30 cellular contexts compared by ENCODE assay signal in the genomic region with DNA sequence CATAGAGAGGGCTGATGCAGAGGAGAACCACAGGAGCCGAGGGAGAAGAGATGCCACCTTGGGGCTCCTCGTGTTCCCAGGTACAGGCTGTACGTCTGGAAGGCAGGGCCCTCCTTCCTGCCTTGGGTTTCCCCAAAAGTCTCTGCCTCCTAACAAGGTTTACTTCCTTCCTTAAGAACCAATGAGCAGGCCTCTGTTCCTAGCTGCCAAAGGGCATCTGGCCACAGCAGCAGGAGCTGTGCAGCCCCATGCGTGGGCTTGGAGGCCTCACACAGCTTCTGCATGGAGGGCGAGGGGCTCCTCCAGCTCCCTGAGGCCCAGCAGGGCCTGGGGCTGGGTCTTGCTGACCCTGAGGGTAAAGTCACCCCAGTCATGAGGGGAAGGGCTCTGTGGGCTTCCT.
"Had no signal": no experiment of that assay in that cellular context is flagged by ENCODE, and none has a peak within 500 bp of the region (broad histone marks: within the 10 kb centered on the region; RNA-seq: fewer than 3 reads in every experiment).

No MANE protein-coding gene starts in this region.

- DNase-seq: naive thymus-derived CD4-positive, alpha-beta T cell; natural killer cell; nucleus accumbens; pancreas; psoas muscle; right cardiac atrium; right lobe of liver; sigmoid colon; small intestine; stimulated activated CD4-positive, alpha-beta T cell treated with anti-CD3 and anti-CD28 coated beads, Interleukin-15, amount 100 ng/mL, for 24 hours; stimulated activated CD4-positive, alpha-beta T cell treated with anti-CD3 and anti-CD28 coated beads, Interleukin-2, amount 100 ng/mL, for 24 hours; stimulated activated CD4-positive, alpha-beta T cell treated with anti-CD3 and anti-CD28 coated beads, Interleukin-2, amount 100 ng/mL, for 48 hours; stimulated activated CD4-positive, alpha-beta T cell treated with anti-CD3 and anti-CD28 coated beads, Interleukin-4, amount 100 ng/mL, for 4 hours; stimulated activated CD8-positive, alpha-beta memory T cell treated with anti-CD3 and anti-CD28 coated beads, Interleukin-4, amount 100 ng/mL, for 48 hours; stimulated activated naive CD4-positive, alpha-beta T cell; stimulated activated naive CD8-positive, alpha-beta T cell treated with anti-CD3 and anti-CD28 coated beads, Interleukin-15, amount 100 ng/mL, for 72 hours; stimulated activated naive CD8-positive, alpha-beta T cell treated with anti-CD3 and anti-CD28 coated beads, Interleukin-15, Interleukin-2, amounts not matched to agents 100 U/mL and 50 U/mL, for 24 hours; substantia nigra; testis; tibial artery; transverse colon had no signal

- H3K4me1 Mint-ChIP-seq: natural killer cell; stimulated activated memory B cell treated with anti-CD40 and anti-IgM and Interleukin-4, amounts not matched to agents 10 μg/mL and 1 μg/mL and 100 μg/mL, for 72 hours; stimulated activated naive CD8-positive, alpha-beta T cell treated with anti-CD3 and anti-CD28 coated beads, Interleukin-15, amount 100 ng/mL, for 72 hours had no signal

- H3K27ac Mint-ChIP-seq: naive thymus-derived CD4-positive, alpha-beta T cell; natural killer cell; neural progenitor cell; progenitor cell of endocrine pancreas; stimulated activated memory B cell treated with anti-CD40 and anti-IgM and Interleukin-4, amounts not matched to agents 10 μg/mL and 1 μg/mL and 100 μg/mL, for 72 hours; stimulated activated naive CD8-positive, alpha-beta T cell treated with anti-CD3 and anti-CD28 coated beads, Interleukin-15, amount 100 ng/mL, for 72 hours; type B pancreatic cell had no signal

- H3K4me1 ChIP-seq: pancreas, psoas muscle, sigmoid colon, suprapubic skin, testis, tibial artery, transverse colon, vagina had no signal

- FAIRE-seq: pancreas, small intestine, urothelium cell line had no signal

- ATAC-seq: naive thymus-derived CD4-positive, alpha-beta T cell; natural killer cell; pancreas; psoas muscle; right cardiac atrium; right lobe of liver; stimulated activated memory B cell treated with anti-CD40 and anti-IgM and Interleukin-4, amounts not matched to agents 10 μg/mL and 1 μg/mL and 100 μg/mL, for 72 hours; stimulated activated naive CD8-positive, alpha-beta T cell treated with anti-CD3 and anti-CD28 coated beads, Interleukin-15, amount 100 ng/mL, for 72 hours; stimulated activated naive CD8-positive, alpha-beta T cell treated with anti-CD3 and anti-CD28 coated beads, Interleukin-15, Interleukin-2, amounts not matched to agents 100 U/mL and 50 U/mL, for 24 hours had no signal

- H3K27ac ChIP-seq: neural progenitor cell, neutrophil, pancreas, psoas muscle, right lobe of liver, sigmoid colon, suprapubic skin, testis, tibial artery, transverse colon, vagina had no signal

- H3K9ac ChIP-seq: neural progenitor cell had no signal

- H3K4me3 ChIP-seq: neural progenitor cell, pancreas, psoas muscle, right lobe of liver, sigmoid colon, suprapubic skin, testis, tibial artery, transverse colon, vagina had no signal

- H3K4me3 Mint-ChIP-seq: naive thymus-derived CD4-positive, alpha-beta T cell; natural killer cell; neural progenitor cell; stimulated activated memory B cell treated with anti-CD40 and anti-IgM and Interleukin-4, amounts not matched to agents 10 μg/mL and 1 μg/mL and 100 μg/mL, for 72 hours; stimulated activated naive CD8-positive, alpha-beta T cell treated with anti-CD3 and anti-CD28 coated beads, Interleukin-15, amount 100 ng/mL, for 72 hours; type B pancreatic cell had no signal

- H3K4me2 ChIP-seq: neural progenitor cell had no signal

- H3K27me3 ChIP-seq: neural progenitor cell, neutrophil, pancreas, sigmoid colon, testis, transverse colon, vagina had no signal

- H3K9me3 ChIP-seq: neutrophil, pancreas, psoas muscle, right lobe of liver, sigmoid colon, suprapubic skin, testis, tibial artery, transverse colon, vagina had no signal

- H3K9me3 Mint-ChIP-seq: natural killer cell; nephron; neural progenitor cell; stimulated activated memory B cell treated with anti-CD40 and anti-IgM and Interleukin-4, amounts not matched to agents 10 μg/mL and 1 μg/mL and 100 μg/mL, for 72 hours; stimulated activated naive CD8-positive, alpha-beta T cell treated with anti-CD3 and anti-CD28 coated beads, Interleukin-15, amount 100 ng/mL, for 72 hours; type B pancreatic cell had no signal

- H3K27me3 Mint-ChIP-seq: stimulated activated memory B cell treated with anti-CD40 and anti-IgM and Interleukin-4, amounts not matched to agents 10 μg/mL and 1 μg/mL and 100 μg/mL, for 72 hours had no signal

- H3K36me3 Mint-ChIP-seq: naive thymus-derived CD4-positive, alpha-beta T cell; natural killer cell; neural progenitor cell; stimulated activated memory B cell treated with anti-CD40 and anti-IgM and Interleukin-4, amounts not matched to agents 10 μg/mL and 1 μg/mL and 100 μg/mL, for 72 hours; type B pancreatic cell had no signal

- H2AFZ ChIP-seq: neural progenitor cell had no signal

- H3K36me3 ChIP-seq: neural progenitor cell, neutrophil, pancreas, right lobe of liver, sigmoid colon, suprapubic skin, tibial artery, transverse colon, vagina had no signal
